ENCODE assay signal across 7 cellular contexts in the genomic region with DNA sequence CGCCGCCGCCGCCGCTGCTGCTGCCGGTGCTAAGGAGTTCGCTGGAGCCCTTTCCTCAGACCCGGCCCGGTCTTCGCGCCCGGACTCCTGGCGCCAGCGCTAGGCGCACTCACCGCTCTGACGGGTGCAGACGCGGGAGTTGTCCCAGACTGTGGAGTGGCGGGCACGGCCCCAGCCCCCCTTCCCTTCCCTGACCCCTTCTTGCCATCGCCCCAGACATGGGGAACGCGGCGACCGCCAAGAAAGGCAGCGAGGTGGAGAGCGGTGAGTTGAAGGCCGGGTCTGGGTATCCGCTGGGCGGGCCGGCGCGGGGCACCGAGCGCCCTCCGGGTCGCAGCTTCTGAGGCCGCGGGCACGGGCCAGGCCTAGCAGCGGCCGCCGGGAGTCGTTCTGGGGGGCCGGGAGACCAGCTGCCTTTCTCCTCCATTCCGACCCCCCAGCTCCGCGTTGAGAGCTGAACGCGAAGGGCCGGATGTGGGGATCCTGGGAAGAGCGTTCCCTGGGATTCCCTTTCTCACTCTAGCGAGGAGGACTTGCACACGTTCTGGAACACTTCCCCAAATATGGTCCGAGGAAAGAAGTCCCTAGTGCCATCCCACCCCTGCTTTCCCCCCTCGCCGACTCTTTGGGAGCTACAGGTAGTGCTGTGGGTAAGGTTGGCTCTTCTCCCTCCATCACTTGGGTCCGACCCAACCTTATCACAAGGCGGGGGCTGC.
DNase-seq lines count a peak whose midpoint lies in the region; ATAC-seq and TF ChIP-seq lines count a peak whose summit lies in the region.

No MANE protein-coding gene starts in this region.

- no peak for TF ChIP-seq RAD21 in SK-N-SH (IDR thresholded peaks at IDR 0.05; ENCODE audit: low read length)

- H3K9me3 ChIP-seq in SK-N-SH = no peaks in the 10 kb centered on the region
- no peaks in the 10 kb centered on the region for H3K9me3 ChIP-seq in upper lobe of right lung

- intact Hi-C loops in upper lobe of right lung (cut with DNase I) = no loop called here

- 1% methylated on average over 23 of the region's 60 CpGs for WGBS in SK-N-SH (ENCODE audit: low lambda C conversion rate)

- peak overlapping the region; percentile 45 for H3K27ac Mint-ChIP-seq in endothelial cell (ENCODE audit: unreplicated experiment)

- CTCF ChIA-PET in SK-N-SH (lab: Yijun Ruan, JAX) = interaction anchor here (1.1 to 1.6 kb wide), 3 partner anchors 12 to 45 kb away, joined by 3 to 4 read pairs (median 4); no protein-coding TSS in a partner anchor

- no peaks in the 10 kb centered on the region for H3K9me3 Mint-ChIP-seq in endothelial cell (ENCODE audit: unreplicated experiment)

- ATAC-seq in GM19397 (IDR thresholded peaks at IDR 0.05; ENCODE audit: unreplicated experiment) (peak; percentile 40), HG03439 (IDR thresholded peaks at IDR 0.05; ENCODE audit: unreplicated experiment) (peak; percentile 49), upper lobe of right lung (peak; percentile 63)

- H3K36me3 ChIP-seq in SK-N-SH (replicated peaks in 1 of 2; ENCODE audit: control insufficient read depth in 1 of 2, insufficient read depth in 2 of 2, low read length in 1 of 2) (peaks cover 0 to 15% of the 10 kb centered on the region in 2 experiments), upper lobe of right lung (no peaks in the 10 kb centered on the region)

- no peaks in the 10 kb centered on the region for H3K9me2 ChIP-seq in SK-N-SH

- peaks cover 53% of the 10 kb centered on the region for H3K79me2 ChIP-seq in SK-N-SH (ENCODE audit: insufficient read depth)

- peaks cover 7% of the 10 kb centered on the region for H3F3A ChIP-seq in SK-N-SH (replicated peaks; ENCODE audit: insufficient read depth)

- peak overlapping the region; percentile 88; the same call in 1 of the 2 replicates for H2AFZ ChIP-seq in SK-N-SH (ENCODE audit: low read depth)

- H3K4me1 ChIP-seq in SK-N-SH (ENCODE audit: control insufficient read depth in 1 of 2, insufficient read depth in 2 of 2, low read depth in 1 of 2, low read length in 1 of 2) (peaks cover 0 to 8% of the 10 kb centered on the region in 2 experiments; a peak in 2 of 4 replicates), upper lobe of right lung (peaks cover 4% of the 10 kb centered on the region)

- H3K9ac ChIP-seq in SK-N-SH = peak overlapping the region; percentile 92

- TF ChIP-seq EP300 in SK-N-SH (IDR thresholded peaks at IDR 0.05; ENCODE audit: borderline replicate concordance in 1 of 2, low read depth in 1 of 2, low read length in 1 of 2) = 0 out of 4 replicates have a peak, but pooled peaks of 1 of the 2 experiments have one; percentile 33

- H3K4me3 ChIP-seq in SK-N-SH (ENCODE audit: low read depth in 2 of 2, low read length in 1 of 2) (peak overlapping the region; percentile 77 to 94), upper lobe of right lung (peak overlapping the region; percentile 78)

- H3K4me1 Mint-ChIP-seq in endothelial cell (ENCODE audit: unreplicated experiment) = peaks cover 12% of the 10 kb centered on the region

- peak overlapping the region; percentile 79 for H3K4me2 ChIP-seq in SK-N-SH

- peak overlapping the region; percentile 87 to 91 for H3K27ac ChIP-seq in SK-N-SH (ENCODE audit: low read depth in 2 of 2, low read length in 1 of 2)
- H3K27ac ChIP-seq in upper lobe of right lung = peak overlapping the region; percentile 71

- TF ChIP-seq CTCF in SK-N-SH (IDR thresholded peaks at IDR 0.05) = no peak
- no peak for TF ChIP-seq CTCF in endothelial cell (IDR thresholded peaks at IDR 0.05; ENCODE audit: unreplicated experiment)
- no peak for TF ChIP-seq CTCF in upper lobe of right lung (IDR thresholded peaks at IDR 0.05)

- peak; percentile 66 for DNase-seq in EH (ENCODE audit: low read depth)
- DNase-seq in SK-N-SH = no peak
- peak; percentile 28 for DNase-seq in endothelial cell (ENCODE audit: low spot score)
- DNase-seq in midbrain (lab: John Stamatoyannopoulos, UW) = peak; percentile 48
- no peak for DNase-seq in upper lobe of right lung

- H3K27me3 ChIP-seq in SK-N-SH (ENCODE audit: insufficient read depth) = no peaks in the 10 kb centered on the region
- H3K27me3 ChIP-seq in upper lobe of right lung = no peaks in the 10 kb centered on the region

- peaks cover 6% of the 10 kb centered on the region for H3K36me3 Mint-ChIP-seq in endothelial cell (ENCODE audit: low read depth, unreplicated experiment)

- peaks cover 10% of the 10 kb centered on the region for H3K27me3 Mint-ChIP-seq in endothelial cell (ENCODE audit: unreplicated experiment)

- POLR2A ChIA-PET in SK-N-SH (lab: Yijun Ruan, JAX) = interaction anchor here (1.1 to 1.3 kb wide), 3 partner anchors 12 to 223 kb away, joined by 4 to 10 read pairs (median 5); partner anchors contain the start of genes SAMD13 and TTLL7

- H3K4me3 Mint-ChIP-seq in endothelial cell (ENCODE audit: unreplicated experiment) = peak overlapping the region; percentile 91

- H4K20me1 ChIP-seq in SK-N-SH (ENCODE audit: insufficient read depth) = no peaks in the 10 kb centered on the region

TF ChIP-seq in SK-N-SH, 30 proteins besides CTCF, POLR2A, EP300 and RAD21:
- TF ChIP-seq POLR2AphosphoS5 (IDR thresholded peaks at IDR 0.05; ENCODE audit: low read depth, low read length) (no peak), SIN3A (IDR thresholded peaks at IDR 0.05; ENCODE audit: borderline replicate concordance, low read depth, low read length) (no peak), EZH2phosphoT487 (IDR thresholded peaks at IDR 0.05; ENCODE audit: borderline replicate concordance, low read depth) (no peak), TAF1 (IDR thresholded peaks at IDR 0.05; ENCODE audit: borderline replicate concordance, low read depth, low read length) (0 out of 2 replicates have a peak, but pooled peaks have one; percentile 8), TCF12 (IDR thresholded peaks at IDR 0.05) (no peak)
- TF ChIP-seq, protein P1, sequence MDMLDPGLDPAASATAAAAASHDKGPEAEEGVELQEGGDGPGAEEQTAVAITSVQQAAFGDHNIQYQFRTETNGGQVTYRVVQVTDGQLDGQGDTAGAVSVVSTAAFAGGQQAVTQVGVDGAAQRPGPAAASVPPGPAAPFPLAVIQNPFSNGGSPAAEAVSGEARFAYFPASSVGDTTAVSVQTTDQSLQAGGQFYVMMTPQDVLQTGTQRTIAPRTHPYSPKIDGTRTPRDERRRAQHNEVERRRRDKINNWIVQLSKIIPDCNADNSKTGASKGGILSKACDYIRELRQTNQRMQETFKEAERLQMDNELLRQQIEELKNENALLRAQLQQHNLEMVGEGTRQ (IDR thresholded peaks at IDR 0.05; ENCODE audit: borderline replicate concordance, low read depth, low read length) = no peak

Comparison
In these comparisons a context has a peak if more than half of its experiments do, and no peak if none do; other contexts are left out.
1. DNase-seq: peak in EH (single experiment), endothelial cell (single experiment) and midbrain (single experiment); none in SK-N-SH (single experiment) and upper lobe of right lung (single experiment).
2. Peak in every context shown above with its lines, with median percentiles within 50 percentile points of each other: ATAC-seq.